In the genomic region with DNA sequence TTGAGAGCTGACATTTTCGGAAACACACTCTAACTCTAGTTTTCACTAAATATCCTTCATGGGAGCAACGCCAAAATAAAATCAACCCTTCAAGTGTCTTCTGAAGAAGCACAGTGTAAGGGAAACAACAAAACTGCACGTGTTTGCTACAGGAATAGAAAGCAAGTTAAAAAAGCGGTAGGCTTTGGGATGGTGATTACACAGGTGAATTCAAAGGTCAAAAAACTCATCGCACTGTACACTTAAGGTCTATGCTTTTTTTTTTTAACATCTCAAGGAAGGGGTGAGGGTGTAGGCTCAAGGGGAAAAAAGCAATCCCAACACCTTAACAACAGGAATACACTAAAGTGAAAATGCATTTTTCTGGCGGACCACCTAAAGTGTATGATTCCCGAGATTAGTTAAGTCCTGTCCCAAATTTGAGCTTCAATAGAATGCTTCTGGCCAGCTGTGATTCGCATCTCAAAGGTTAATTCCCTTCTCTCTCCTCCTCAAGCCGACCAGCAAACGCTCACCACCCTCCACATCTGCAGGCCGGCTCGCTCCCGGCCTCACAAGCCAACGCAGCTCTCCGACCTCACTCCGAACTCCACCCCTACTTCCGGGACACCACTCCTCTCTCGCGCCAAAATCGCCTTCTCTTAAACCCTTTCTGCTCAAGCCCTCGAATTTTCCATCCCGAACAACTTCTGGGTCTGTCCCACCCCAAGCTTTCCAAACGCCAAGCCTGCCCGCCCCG, we compare ENCODE assay signal across 8 cellular contexts. TPM values are rescaled to one million over a fixed set of nuclear protein-coding genes. Genes with fewer than 3 reads are reported as not detected.
DNase-seq lines count a peak whose midpoint lies in the region; ATAC-seq and TF ChIP-seq lines count a peak whose summit lies in the region.

No MANE protein-coding gene starts in this region.

- DNase-seq in CD14-positive monocyte (ENCODE audit: low spot score) = no peak
- DNase-seq in NCI-H2227 (lab: John Stamatoyannopoulos, UW; ENCODE audit: unreplicated experiment) = peak; percentile 50
- no peak for DNase-seq in activated T-cell treated with anti-CD3 and anti-CD28 coated beads, Interleukin-2, amount 50 U/mL, for 24 hours
- DNase-seq in fibroblast of the conjunctiva (ENCODE audit: low read depth) = peak; percentile 29
- peak; percentile 68 for DNase-seq in natural killer cell treated with Interleukin-12 subunit alpha and Interleukin-12 subunit beta and Interleukin-15 and Interleukin-18, amount 100 ng/mL, for 72 hours (ENCODE audit: low spot score)

- ATAC-seq in GM18861 (IDR thresholded peaks at IDR 0.05; ENCODE audit: unreplicated experiment) (peak; percentile 36), HG03045 (IDR thresholded peaks at IDR 0.05; ENCODE audit: unreplicated experiment) (peak; percentile 39)
- ATAC-seq in natural killer cell treated with Interleukin-12 subunit alpha and Interleukin-12 subunit beta and Interleukin-15 and Interleukin-18, amount 100 ng/mL, for 72 hours = peak; percentile 64 to 68

- H3K4me3 Mint-ChIP-seq in CD14-positive monocyte = peak overlapping the region; percentile 99
- H3K4me3 Mint-ChIP-seq in activated T-cell treated with anti-CD3 and anti-CD28 coated beads, Interleukin-2, amount 50 U/mL, for 24 hours = peak overlapping the region; percentile 99
- peak overlapping the region; percentile 98 for H3K4me3 Mint-ChIP-seq in natural killer cell treated with Interleukin-12 subunit alpha and Interleukin-12 subunit beta and Interleukin-15 and Interleukin-18, amount 100 ng/mL, for 72 hours

- peak overlapping the region; percentile 92 to 96 (median 95) for H3K27ac Mint-ChIP-seq in CD14-positive monocyte
- peak overlapping the region; percentile 98 for H3K27ac Mint-ChIP-seq in activated T-cell treated with anti-CD3 and anti-CD28 coated beads, Interleukin-2, amount 50 U/mL, for 24 hours
- H3K27ac Mint-ChIP-seq in natural killer cell treated with Interleukin-12 subunit alpha and Interleukin-12 subunit beta and Interleukin-15 and Interleukin-18, amount 100 ng/mL, for 72 hours = peak overlapping the region; percentile 96 to 99

- intact Hi-C loops in CD14-positive monocyte (cut with micrococcal nuclease) = no loop called here

- peaks cover 1% of the 10 kb centered on the region for H3K4me1 ChIP-seq in urinary bladder (ENCODE audit: insufficient read depth)

- H3K4me1 Mint-ChIP-seq in CD14-positive monocyte = peaks cover 49% of the 10 kb centered on the region
- peaks cover 66% of the 10 kb centered on the region for H3K4me1 Mint-ChIP-seq in activated T-cell treated with anti-CD3 and anti-CD28 coated beads, Interleukin-2, amount 50 U/mL, for 24 hours (ENCODE audit: low read depth)
- peaks cover 58 to 67% of the 10 kb centered on the region in 2 donors for H3K4me1 Mint-ChIP-seq in natural killer cell treated with Interleukin-12 subunit alpha and Interleukin-12 subunit beta and Interleukin-15 and Interleukin-18, amount 100 ng/mL, for 72 hours (ENCODE audit: low read depth in 2 of 2)

- H3K9me3 Mint-ChIP-seq in CD14-positive monocyte = peaks cover 0 to 5% (median 0%) of the 10 kb centered on the region in 7 donors
- H3K9me3 Mint-ChIP-seq in activated T-cell treated with anti-CD3 and anti-CD28 coated beads, Interleukin-2, amount 50 U/mL, for 24 hours = no peaks in the 10 kb centered on the region
- no peaks in the 10 kb centered on the region for H3K9me3 Mint-ChIP-seq in natural killer cell treated with Interleukin-12 subunit alpha and Interleukin-12 subunit beta and Interleukin-15 and Interleukin-18, amount 100 ng/mL, for 72 hours

- no peaks in the 10 kb centered on the region for H3K36me3 ChIP-seq in urinary bladder (ENCODE audit: insufficient read depth)

- WGBS in urinary bladder = under 1% methylated on average over 25 of the region's 25 CpGs

- peaks cover 0 to 1% (median 0%) of the 10 kb centered on the region in 3 donors for H3K27me3 Mint-ChIP-seq in CD14-positive monocyte (ENCODE audit: low read depth in 3 of 3)
- H3K27me3 Mint-ChIP-seq in activated T-cell treated with anti-CD3 and anti-CD28 coated beads, Interleukin-2, amount 50 U/mL, for 24 hours = no peaks in the 10 kb centered on the region
- H3K27me3 Mint-ChIP-seq in natural killer cell treated with Interleukin-12 subunit alpha and Interleukin-12 subunit beta and Interleukin-15 and Interleukin-18, amount 100 ng/mL, for 72 hours = no peaks in the 10 kb centered on the region

- no peaks in the 10 kb centered on the region for H3K36me3 Mint-ChIP-seq in CD14-positive monocyte
- H3K36me3 Mint-ChIP-seq in activated T-cell treated with anti-CD3 and anti-CD28 coated beads, Interleukin-2, amount 50 U/mL, for 24 hours (ENCODE audit: low read depth) = peaks cover 48% of the 10 kb centered on the region
- H3K36me3 Mint-ChIP-seq in natural killer cell treated with Interleukin-12 subunit alpha and Interleukin-12 subunit beta and Interleukin-15 and Interleukin-18, amount 100 ng/mL, for 72 hours = peaks cover 5% of the 10 kb centered on the region

- H3K4me3 ChIP-seq in urinary bladder (ENCODE audit: low read depth, low read length) = peak overlapping the region; percentile 92

- TF ChIP-seq CTCF in CD14-positive monocyte (IDR thresholded peaks at IDR 0.05) = no peak

- H3K27ac ChIP-seq in urinary bladder (ENCODE audit: low read depth) = peak overlapping the region; percentile 95

RNA-seq across cellular contexts. Expression of a gene that starts 1.1 kb away (rescaled TPM):
- polyA plus RNA-seq in CD14-positive monocyte = 10 to 100 TPM; 22.4 to 27.2 TPM
- 10 to 100 TPM; 60.7 to 89.1 TPM for total RNA-seq in natural killer cell treated with Interleukin-12 subunit alpha and Interleukin-12 subunit beta and Interleukin-15 and Interleukin-18, amount 100 ng/mL, for 72 hours
- 177 TPM for total RNA-seq in urinary bladder
- 67.3 TPM for polyA plus RNA-seq in urinary bladder

RNA-seq across cellular contexts. Expression of a gene that starts 31.4 kb away (rescaled TPM):
- polyA plus RNA-seq in CD14-positive monocyte (not detected), urinary bladder (19.2 TPM)
- under 1 TPM; 0.26 to 0.28 TPM for total RNA-seq in natural killer cell treated with Interleukin-12 subunit alpha and Interleukin-12 subunit beta and Interleukin-15 and Interleukin-18, amount 100 ng/mL, for 72 hours
- 31.8 TPM for total RNA-seq in urinary bladder

Comparison
In these comparisons a context has a peak if more than half of its experiments do, and no peak if none do; other contexts are left out.
1. DNase-seq: peak in NCI-H2227 (single experiment), fibroblast of the conjunctiva (single experiment) and natural killer cell treated with Interleukin-12 subunit alpha and Interleukin-12 subunit beta and Interleukin-15 and Interleukin-18, amount 100 ng/mL, for 72 hours (single experiment); none in CD14-positive monocyte (single experiment) and activated T-cell treated with anti-CD3 and anti-CD28 coated beads, Interleukin-2, amount 50 U/mL, for 24 hours (single experiment).
2. RNA of a gene that starts 31.4 kb away (total RNA-seq): 31.8 TPM in urinary bladder (single experiment); 0.26 to 0.28 TPM in natural killer cell treated with Interleukin-12 subunit alpha and Interleukin-12 subunit beta and Interleukin-15 and Interleukin-18, amount 100 ng/mL, for 72 hours; every median in the first group is over 10 times any median in the second.
3. Peak in every context shown above with its lines, with median percentiles within 50 percentile points of each other: H3K27ac Mint-ChIP-seq, H3K4me3 Mint-ChIP-seq and ATAC-seq.